In genomic region chr11:106853850-106854401, GRCh38 we compare ENCODE assay signal across 14 cellular contexts.
DNase-seq lines count a peak whose midpoint lies in the region; ATAC-seq, FAIRE-seq and TF ChIP-seq lines count a peak whose summit lies in the region.
"Had no signal": no experiment of that assay in that cellular context is flagged by ENCODE, and none has a peak within 500 bp of the region (broad histone marks: within the 10 kb centered on the region; RNA-seq: fewer than 3 reads in every experiment).

No MANE protein-coding gene starts in this region.

- ATAC-seq in Right ventricle myocardium inferior (no peak), GM19397 (IDR thresholded peaks at IDR 0.05; ENCODE audit: unreplicated experiment) (no peak), HG03460 (IDR thresholded peaks at IDR 0.05; ENCODE audit: unreplicated experiment) (no peak)
- ATAC-seq: CD8-positive, alpha-beta T cell; GM12878 had no signal

- H3K4me1 ChIP-seq in kidney (ENCODE audit: control insufficient read depth in 1 of 2, insufficient read depth in 1 of 2, low read depth in 1 of 2, low read length in 2 of 2), result no peaks in the 10 kb centered on the region
- no peaks in the 10 kb centered on the region for H3K4me1 ChIP-seq in spleen
- no peaks in the 10 kb centered on the region for H3K4me1 ChIP-seq in suprapubic skin
- H3K4me1 ChIP-seq: BLaER1 treated with 17β-estradiol and CSF1 and Interleukin-3, amounts not matched to agents 10 nM and 100 nM had no signal

- H3K27ac ChIP-seq in kidney (ENCODE audit: low read depth in 2 of 2, low read length in 2 of 2) (no peak overlapping the region), spleen (no peak overlapping the region), suprapubic skin (no peak overlapping the region)
- H3K27ac ChIP-seq: BLaER1 treated with 17β-estradiol and CSF1 and Interleukin-3, amounts not matched to agents 10 nM and 100 nM had no signal

- H3K4me3 ChIP-seq in kidney (ENCODE audit: low read length in 2 of 2), result no peak overlapping the region
- no peak overlapping the region for H3K4me3 ChIP-seq in spleen
- H3K4me3 ChIP-seq in suprapubic skin, result no peak overlapping the region
- H3K4me3 ChIP-seq: BLaER1 treated with 17β-estradiol and CSF1 and Interleukin-3, amounts not matched to agents 10 nM and 100 nM; GM12878 had no signal

- peak; percentile 44 for DNase-seq in Right ventricle myocardium inferior (ENCODE audit: missing footprints)
- DNase-seq in cardiac septum (ENCODE audit: low spot score), result no peak
- DNase-seq in kidney, result peak; percentile 39
- peak; percentile 39 for DNase-seq in spleen
- no peak for DNase-seq in suprapubic skin (ENCODE audit: low spot score in 2 of 2)
- DNase-seq: DMS79 treated with DMSO at 0.1 percent for 48 hours, EL, H9 had no signal

- H3K27me3 ChIP-seq in spleen (replicated peaks in 1 of 7), result no peaks in the 10 kb centered on the region
- no peaks in the 10 kb centered on the region for H3K27me3 ChIP-seq in suprapubic skin
- H3K27me3 ChIP-seq: BLaER1 treated with 17β-estradiol and CSF1 and Interleukin-3, amounts not matched to agents 10 nM and 100 nM had no signal

- H3K36me3 ChIP-seq in kidney (ENCODE audit: control insufficient read depth in 1 of 2, insufficient read depth in 2 of 2, low read length in 2 of 2) (no peaks in the 10 kb centered on the region), spleen (no peaks in the 10 kb centered on the region), suprapubic skin (no peaks in the 10 kb centered on the region)
- H3K36me3 ChIP-seq: BLaER1 treated with 17β-estradiol and CSF1 and Interleukin-3, amounts not matched to agents 10 nM and 100 nM had no signal

- H3K9ac ChIP-seq in kidney (ENCODE audit: low read length in 2 of 2), result no peak overlapping the region
- H3K9ac ChIP-seq: BLaER1 treated with 17β-estradiol and CSF1 and Interleukin-3, amounts not matched to agents 10 nM and 100 nM had no signal

- 58 to 89% (median 70%) methylated on average over 1 of the region's 1 CpG for WGBS in spleen, 5 donors
- WGBS in suprapubic skin, result no CpG with 5 or more reads among the region's 1 CpG

- no peak for TF ChIP-seq POLR2A in spleen (IDR thresholded peaks at IDR 0.05)
- no peak for TF ChIP-seq POLR2A in suprapubic skin (IDR thresholded peaks at IDR 0.05)

- peaks cover 0 to 3% of the 10 kb centered on the region in 2 donors for H3K9me3 ChIP-seq in kidney (ENCODE audit: control insufficient read depth in 1 of 2, low read length in 2 of 2)
- H3K9me3 ChIP-seq in spleen, result peaks cover 0 to 38% (median 16%) of the 10 kb centered on the region in 8 donors
- no peaks in the 10 kb centered on the region for H3K9me3 ChIP-seq in suprapubic skin

- TF ChIP-seq CTCF in kidney (IDR thresholded peaks at IDR 0.05; ENCODE audit: borderline replicate concordance, extremely low read depth, insufficient read depth), result no peak
- TF ChIP-seq CTCF in spleen (IDR thresholded peaks at IDR 0.05 in 8 of 11, conservative IDR thresholded peaks at IDR 0.05 in 3 of 11), result no peak
- TF ChIP-seq CTCF in suprapubic skin (IDR thresholded peaks at IDR 0.05), result no peak

- TF ChIP-seq EP300 in suprapubic skin (IDR thresholded peaks at IDR 0.05), result no peak

- intact Hi-C loops in Right ventricle myocardium inferior (cut with DNase I), result no loop called here
- intact Hi-C loops in cardiac septum (cut with DNase I), result no loop called here
- intact Hi-C loops in kidney (cut with DNase I), result no loop called here
- intact Hi-C loops in spleen (cut with DNase I; ENCODE audit: low total_unique reads), result no loop called here

- FAIRE-seq in kidney (lab: Jason Lieb, UNC), result no peak
- FAIRE-seq: GM12878, H1 had no signal

Comparison
In these comparisons a context has a peak if more than half of its experiments do, and no peak if none do; other contexts are left out.
1. DNase-seq: peak in Right ventricle myocardium inferior (single experiment), kidney (single experiment) and spleen (single experiment); none in cardiac septum (single experiment) and suprapubic skin (0 of 2).